ENCODE assay signal across 8 cellular contexts in genomic region chr12:82567688-82568087, GRCh38.
"Had no signal": no experiment of that assay in that cellular context is flagged by ENCODE, and none has a peak within 500 bp of the region (broad histone marks: within the 10 kb centered on the region; RNA-seq: fewer than 3 reads in every experiment).

No MANE protein-coding gene starts in this region.

- DNase-seq: H9, HCEC 1CT, IMR-90, KG1 had no signal

- H3K4me3 ChIP-seq: GM23338, K562 had no signal

- FAIRE-seq: H1, H54, K562 had no signal

- H3K4me2 ChIP-seq: GM23338 had no signal

- ATAC-seq: GM23338, K562 had no signal

- H2AFZ ChIP-seq: GM23338 had no signal
